1 cellular context compared by ENCODE assay signal in the genomic region with DNA sequence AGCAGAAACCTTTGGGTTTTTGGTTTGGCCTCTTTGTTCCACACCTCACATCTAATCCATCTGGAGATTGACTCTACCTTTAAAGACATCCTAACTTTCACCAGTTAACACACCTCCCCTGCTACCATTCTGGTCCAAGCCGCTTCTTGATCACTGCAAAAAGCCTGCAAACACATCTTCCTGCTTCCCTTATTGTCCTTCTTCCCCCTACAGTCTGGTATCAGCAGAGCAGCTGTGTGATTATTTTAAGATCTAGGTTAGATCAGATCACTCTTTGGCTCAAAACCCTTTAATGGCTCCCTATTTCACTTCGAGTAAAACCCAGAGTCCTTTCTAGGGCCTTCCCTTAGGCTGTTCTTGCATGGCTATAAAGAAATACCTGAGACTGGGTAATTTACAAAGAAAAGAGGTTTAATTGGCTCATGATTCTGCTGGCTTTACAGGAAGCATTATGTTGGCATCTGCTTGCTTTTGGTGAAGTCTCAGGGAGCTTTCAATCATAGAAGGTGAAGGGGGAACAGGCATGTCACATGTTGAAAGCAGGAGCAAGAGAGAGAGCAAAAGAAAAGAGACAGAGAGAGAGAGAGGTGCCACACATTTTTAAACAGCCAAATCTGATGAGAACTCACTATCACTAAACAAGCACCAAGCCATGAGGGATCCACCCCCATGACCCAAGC.
TF ChIP-seq lines count a peak whose summit lies in the region.

No MANE protein-coding gene starts in this region.

TF ChIP-seq in K562, 482 proteins besides CTCF, POLR2A, EP300 and RAD21 (continued from another document):
- TF ChIP-seq, protein P1, sequence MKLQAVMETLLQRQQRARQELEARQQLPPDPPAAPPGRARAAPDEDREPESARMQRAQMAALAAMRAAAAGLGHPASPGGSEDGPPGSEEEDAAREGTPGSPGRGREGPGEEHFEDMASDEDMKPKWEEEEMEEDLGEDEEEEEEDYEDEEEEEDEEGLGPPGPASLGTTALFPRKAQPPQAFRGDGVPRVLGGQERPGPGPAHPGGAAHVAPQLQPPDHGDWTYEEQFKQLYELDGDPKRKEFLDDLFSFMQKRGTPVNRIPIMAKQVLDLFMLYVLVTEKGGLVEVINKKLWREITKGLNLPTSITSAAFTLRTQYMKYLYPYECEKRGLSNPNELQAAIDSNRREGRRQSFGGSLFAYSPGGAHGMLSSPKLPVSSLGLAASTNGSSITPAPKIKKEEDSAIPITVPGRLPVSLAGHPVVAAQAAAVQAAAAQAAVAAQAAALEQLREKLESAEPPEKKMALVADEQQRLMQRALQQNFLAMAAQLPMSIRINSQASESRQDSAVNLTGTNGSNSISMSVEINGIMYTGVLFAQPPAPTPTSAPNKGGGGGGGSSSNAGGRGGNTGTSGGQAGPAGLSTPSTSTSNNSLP (IDR thresholded peaks at IDR 0.05; ENCODE audit: borderline replicate concordance, low read depth, low read length), result no peak
- TF ChIP-seq ETV6 (IDR thresholded peaks at IDR 0.05; ENCODE audit: borderline replicate concordance in 1 of 2, low read depth in 2 of 2, low read length in 1 of 2) (no peak), ETV6 (CRISPR knock-in tag; IDR thresholded peaks at IDR 0.05; ENCODE audit: borderline replicate concordance) (no peak), TRIM24 (IDR thresholded peaks at IDR 0.05) (peak; percentile 45 to 50; a peak in 1 of 4 replicates), SNAPC5 (CRISPR knock-in tag; IDR thresholded peaks at IDR 0.05) (no peak), ZNF316 (IDR thresholded peaks at IDR 0.05) (peak; percentile 79), MEF2A (IDR thresholded peaks at IDR 0.05; ENCODE audit: control insufficient read depth, low read depth, low read length) (no peak), CBX3 (IDR thresholded peaks at IDR 0.05; ENCODE audit: borderline replicate concordance in 1 of 2, low read length in 2 of 2) (peak in 1 of 2 experiments; percentile 79; a peak in 1 of 3 replicates)
- TF ChIP-seq, protein P2, sequence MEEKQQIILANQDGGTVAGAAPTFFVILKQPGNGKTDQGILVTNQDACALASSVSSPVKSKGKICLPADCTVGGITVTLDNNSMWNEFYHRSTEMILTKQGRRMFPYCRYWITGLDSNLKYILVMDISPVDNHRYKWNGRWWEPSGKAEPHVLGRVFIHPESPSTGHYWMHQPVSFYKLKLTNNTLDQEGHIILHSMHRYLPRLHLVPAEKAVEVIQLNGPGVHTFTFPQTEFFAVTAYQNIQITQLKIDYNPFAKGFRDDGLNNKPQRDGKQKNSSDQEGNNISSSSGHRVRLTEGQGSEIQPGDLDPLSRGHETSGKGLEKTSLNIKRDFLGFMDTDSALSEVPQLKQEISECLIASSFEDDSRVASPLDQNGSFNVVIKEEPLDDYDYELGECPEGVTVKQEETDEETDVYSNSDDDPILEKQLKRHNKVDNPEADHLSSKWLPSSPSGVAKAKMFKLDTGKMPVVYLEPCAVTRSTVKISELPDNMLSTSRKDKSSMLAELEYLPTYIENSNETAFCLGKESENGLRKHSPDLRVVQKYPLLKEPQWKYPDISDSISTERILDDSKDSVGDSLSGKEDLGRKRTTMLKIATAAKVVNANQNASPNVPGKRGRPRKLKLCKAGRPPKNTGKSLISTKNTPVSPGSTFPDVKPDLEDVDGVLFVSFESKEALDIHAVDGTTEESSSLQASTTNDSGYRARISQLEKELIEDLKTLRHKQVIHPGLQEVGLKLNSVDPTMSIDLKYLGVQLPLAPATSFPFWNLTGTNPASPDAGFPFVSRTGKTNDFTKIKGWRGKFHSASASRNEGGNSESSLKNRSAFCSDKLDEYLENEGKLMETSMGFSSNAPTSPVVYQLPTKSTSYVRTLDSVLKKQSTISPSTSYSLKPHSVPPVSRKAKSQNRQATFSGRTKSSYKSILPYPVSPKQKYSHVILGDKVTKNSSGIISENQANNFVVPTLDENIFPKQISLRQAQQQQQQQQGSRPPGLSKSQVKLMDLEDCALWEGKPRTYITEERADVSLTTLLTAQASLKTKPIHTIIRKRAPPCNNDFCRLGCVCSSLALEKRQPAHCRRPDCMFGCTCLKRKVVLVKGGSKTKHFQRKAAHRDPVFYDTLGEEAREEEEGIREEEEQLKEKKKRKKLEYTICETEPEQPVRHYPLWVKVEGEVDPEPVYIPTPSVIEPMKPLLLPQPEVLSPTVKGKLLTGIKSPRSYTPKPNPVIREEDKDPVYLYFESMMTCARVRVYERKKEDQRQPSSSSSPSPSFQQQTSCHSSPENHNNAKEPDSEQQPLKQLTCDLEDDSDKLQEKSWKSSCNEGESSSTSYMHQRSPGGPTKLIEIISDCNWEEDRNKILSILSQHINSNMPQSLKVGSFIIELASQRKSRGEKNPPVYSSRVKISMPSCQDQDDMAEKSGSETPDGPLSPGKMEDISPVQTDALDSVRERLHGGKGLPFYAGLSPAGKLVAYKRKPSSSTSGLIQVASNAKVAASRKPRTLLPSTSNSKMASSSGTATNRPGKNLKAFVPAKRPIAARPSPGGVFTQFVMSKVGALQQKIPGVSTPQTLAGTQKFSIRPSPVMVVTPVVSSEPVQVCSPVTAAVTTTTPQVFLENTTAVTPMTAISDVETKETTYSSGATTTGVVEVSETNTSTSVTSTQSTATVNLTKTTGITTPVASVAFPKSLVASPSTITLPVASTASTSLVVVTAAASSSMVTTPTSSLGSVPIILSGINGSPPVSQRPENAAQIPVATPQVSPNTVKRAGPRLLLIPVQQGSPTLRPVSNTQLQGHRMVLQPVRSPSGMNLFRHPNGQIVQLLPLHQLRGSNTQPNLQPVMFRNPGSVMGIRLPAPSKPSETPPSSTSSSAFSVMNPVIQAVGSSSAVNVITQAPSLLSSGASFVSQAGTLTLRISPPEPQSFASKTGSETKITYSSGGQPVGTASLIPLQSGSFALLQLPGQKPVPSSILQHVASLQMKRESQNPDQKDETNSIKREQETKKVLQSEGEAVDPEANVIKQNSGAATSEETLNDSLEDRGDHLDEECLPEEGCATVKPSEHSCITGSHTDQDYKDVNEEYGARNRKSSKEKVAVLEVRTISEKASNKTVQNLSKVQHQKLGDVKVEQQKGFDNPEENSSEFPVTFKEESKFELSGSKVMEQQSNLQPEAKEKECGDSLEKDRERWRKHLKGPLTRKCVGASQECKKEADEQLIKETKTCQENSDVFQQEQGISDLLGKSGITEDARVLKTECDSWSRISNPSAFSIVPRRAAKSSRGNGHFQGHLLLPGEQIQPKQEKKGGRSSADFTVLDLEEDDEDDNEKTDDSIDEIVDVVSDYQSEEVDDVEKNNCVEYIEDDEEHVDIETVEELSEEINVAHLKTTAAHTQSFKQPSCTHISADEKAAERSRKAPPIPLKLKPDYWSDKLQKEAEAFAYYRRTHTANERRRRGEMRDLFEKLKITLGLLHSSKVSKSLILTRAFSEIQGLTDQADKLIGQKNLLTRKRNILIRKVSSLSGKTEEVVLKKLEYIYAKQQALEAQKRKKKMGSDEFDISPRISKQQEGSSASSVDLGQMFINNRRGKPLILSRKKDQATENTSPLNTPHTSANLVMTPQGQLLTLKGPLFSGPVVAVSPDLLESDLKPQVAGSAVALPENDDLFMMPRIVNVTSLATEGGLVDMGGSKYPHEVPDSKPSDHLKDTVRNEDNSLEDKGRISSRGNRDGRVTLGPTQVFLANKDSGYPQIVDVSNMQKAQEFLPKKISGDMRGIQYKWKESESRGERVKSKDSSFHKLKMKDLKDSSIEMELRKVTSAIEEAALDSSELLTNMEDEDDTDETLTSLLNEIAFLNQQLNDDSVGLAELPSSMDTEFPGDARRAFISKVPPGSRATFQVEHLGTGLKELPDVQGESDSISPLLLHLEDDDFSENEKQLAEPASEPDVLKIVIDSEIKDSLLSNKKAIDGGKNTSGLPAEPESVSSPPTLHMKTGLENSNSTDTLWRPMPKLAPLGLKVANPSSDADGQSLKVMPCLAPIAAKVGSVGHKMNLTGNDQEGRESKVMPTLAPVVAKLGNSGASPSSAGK (IDR thresholded peaks at IDR 0.05), result no peak
